ENCODE assay signal across 8 cellular contexts in the genomic region with DNA sequence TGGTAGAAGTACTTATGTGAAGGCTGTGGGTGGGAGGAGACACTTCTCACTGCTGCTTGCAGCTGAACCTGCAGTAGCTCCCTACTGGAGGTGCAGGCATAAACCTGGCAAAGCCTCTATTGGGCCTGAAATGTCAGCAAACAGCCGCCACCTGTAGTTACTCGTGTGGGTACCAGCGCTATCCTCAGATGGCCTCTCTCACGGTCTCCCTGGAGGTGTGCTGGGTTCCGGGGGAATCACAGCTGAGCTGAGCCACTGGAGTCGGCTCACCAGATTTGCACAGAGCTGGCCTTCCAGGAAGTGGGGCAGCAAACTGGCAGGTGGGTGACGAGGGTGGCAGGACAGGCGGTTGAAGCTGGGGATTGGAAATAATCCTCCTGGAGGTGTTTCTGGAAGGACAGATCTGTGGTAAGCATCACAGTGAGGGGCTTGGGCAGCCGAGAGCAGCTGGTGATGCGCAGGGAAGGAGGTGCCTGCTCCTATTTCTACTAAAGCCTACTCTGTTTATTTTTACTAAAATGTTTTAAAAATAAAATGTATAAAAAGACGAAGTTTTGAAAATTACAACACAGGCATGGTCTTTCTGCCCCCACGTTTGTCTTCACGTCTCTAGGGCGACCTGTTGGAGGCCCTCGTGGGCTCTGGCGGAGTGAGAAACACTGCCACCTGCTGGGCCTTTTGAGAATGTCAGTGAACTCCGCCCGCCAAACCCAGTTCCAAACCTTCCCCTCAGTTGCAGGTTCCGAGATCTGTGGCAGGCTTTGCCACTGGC.
DNase-seq lines count a peak whose midpoint lies in the region; ATAC-seq and TF ChIP-seq lines count a peak whose summit lies in the region.

No MANE protein-coding gene starts in this region.

- TF ChIP-seq CTCF in AG04449 (IDR thresholded peaks at IDR 0.05; ENCODE audit: insufficient read depth, low read length, missing control alignments) (peak; percentile 82), LNCaP clone FGC (IDR thresholded peaks at IDR 0.05; ENCODE audit: control insufficient read depth, extremely low read depth, insufficient read depth) (peak; percentile 69), foreskin keratinocyte (conservative IDR thresholded peaks at IDR 0.05) (peak; percentile 92), thoracic aorta (IDR thresholded peaks at IDR 0.05) (peak; percentile 91)

- H3K4me1 ChIP-seq in foreskin keratinocyte (peaks cover 15% of the 10 kb centered on the region), thoracic aorta (ENCODE audit: control insufficient read depth in 1 of 2, low read depth in 2 of 2) (no peaks in the 10 kb centered on the region)

- POLR2A ChIA-PET in AG04449 (lab: Yijun Ruan, JAX), result interaction anchor here (2.2 kb wide), 1 partner anchor 96 kb away, joined by 19 read pairs; a partner anchor contains a TSS

- DNase-seq in AG04449 (ENCODE audit: low read depth, low spot score), result no peak
- no peak for DNase-seq in LNCaP clone FGC (ENCODE audit: low read depth)
- DNase-seq in SHP77 (lab: John Stamatoyannopoulos, UW), result peak; percentile 56 to 67
- peak; percentile 51 for DNase-seq in activated T-helper 9 cell treated with anti-CD3 and anti-CD28 coated beads, Interleukin-2, amount 50 U/mL, for 16 hours (ENCODE audit: low read depth)
- DNase-seq in foreskin keratinocyte, result no peak
- peak in 52 of 56 donors; percentile 4 to 83 (median 56) for DNase-seq in nucleus accumbens (lab: John Stamatoyannopoulos, UW)
- no peak for DNase-seq in thoracic aorta (ENCODE audit: low spot score)

- CTCF ChIA-PET in AG04449 (lab: Yijun Ruan, JAX), result interaction anchor here (0.6 to 4.2 kb wide), 66 partner anchors 8 to 320 kb away, joined by 3 to 78 read pairs (median 6); a partner anchor contains a TSS

- no peaks in the 10 kb centered on the region for H3K9me3 ChIP-seq in thoracic aorta

- H3K27me3 ChIP-seq in foreskin keratinocyte (no peaks in the 10 kb centered on the region), thoracic aorta (replicated peaks; ENCODE audit: insufficient read depth) (no peaks in the 10 kb centered on the region)

- no peak overlapping the region for H3K4me3 ChIP-seq in AG04449 (ENCODE audit: low read depth, low read length)
- no peak overlapping the region for H3K4me3 ChIP-seq in LNCaP clone FGC (ENCODE audit: low read depth, low read length)
- H3K4me3 ChIP-seq in thoracic aorta, result no peak overlapping the region

- H3K27ac ChIP-seq in foreskin keratinocyte (no peak overlapping the region), thoracic aorta (no peak overlapping the region)

- ATAC-seq in GM18868 (IDR thresholded peaks at IDR 0.05; ENCODE audit: unreplicated experiment) (peak; percentile 63), foreskin keratinocyte (peak; percentile 66), thoracic aorta (ENCODE audit: insufficient number of reproducible peaks, low FRiP score, low read depth) (peak; percentile 71)

- no peaks in the 10 kb centered on the region for H3K36me3 ChIP-seq in thoracic aorta

Comparison
In these comparisons a context has a peak if more than half of its experiments do, and no peak if none do; other contexts are left out.
1. DNase-seq: peak in SHP77 (2 of 2), activated T-helper 9 cell treated with anti-CD3 and anti-CD28 coated beads, Interleukin-2, amount 50 U/mL, for 16 hours (single experiment) and nucleus accumbens (52 of 56); none in AG04449 (single experiment), LNCaP clone FGC (single experiment), foreskin keratinocyte (0 of 2) and thoracic aorta (single experiment).
2. Peak in every context shown above with its lines, with median percentiles within 50 percentile points of each other: CTCF ChIP-seq and ATAC-seq.